16 cellular contexts compared by ENCODE assay signal in the genomic region with DNA sequence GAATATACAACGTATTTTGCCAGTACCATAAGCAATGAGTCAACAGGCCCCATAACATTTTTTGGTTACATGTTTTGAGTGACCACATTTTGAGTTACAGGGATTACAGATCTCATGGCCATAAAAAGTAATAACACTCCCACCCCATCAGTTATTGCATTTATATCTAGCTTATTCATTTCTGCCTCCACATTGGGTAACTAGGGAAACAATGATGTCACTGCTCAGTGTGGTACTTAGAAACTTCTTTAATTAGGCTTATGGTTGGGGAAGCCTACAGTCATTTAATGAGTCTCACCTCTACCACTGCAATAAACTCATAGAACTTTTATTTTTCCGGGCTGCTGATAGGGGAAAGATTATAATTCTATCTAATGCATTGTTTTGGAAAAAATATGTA. TPM values are rescaled to one million over a fixed set of nuclear protein-coding genes. Genes with fewer than 3 reads are reported as not detected.
DNase-seq lines count a peak whose midpoint lies in the region; ATAC-seq and TF ChIP-seq lines count a peak whose summit lies in the region.
"Had no signal": no experiment of that assay in that cellular context is flagged by ENCODE, and none has a peak within 500 bp of the region (broad histone marks: within the 10 kb centered on the region; RNA-seq: fewer than 3 reads in every experiment).

No MANE protein-coding gene starts in this region.

- POLR2A ChIA-PET in WTC11 (lab: Charles Lee) = no interaction called here

- no peaks in the 10 kb centered on the region for H3K27me3 Mint-ChIP-seq in WTC11 (ENCODE audit: low read depth)

- TF ChIP-seq CTCF in WTC11 (IDR thresholded peaks at IDR 0.05) = no peak

- H3K36me3 Mint-ChIP-seq in WTC11 = peaks cover 25% of the 10 kb centered on the region
- H3K36me3 Mint-ChIP-seq: CD4-positive, alpha-beta memory T cell had no signal

- no peaks in the 10 kb centered on the region for H3K36me3 ChIP-seq in HAP-1 (replicated peaks)
- H3K36me3 ChIP-seq: adrenal gland, left ventricle myocardium inferior, sigmoid colon, SJCRH30 had no signal

- no peaks in the 10 kb centered on the region for H3K4me1 Mint-ChIP-seq in WTC11
- H3K4me1 Mint-ChIP-seq: CD4-positive, alpha-beta memory T cell had no signal

- no peaks in the 10 kb centered on the region for H3K4me1 ChIP-seq in HAP-1
- H3K4me1 ChIP-seq: adrenal gland, left ventricle myocardium inferior, sigmoid colon had no signal

- DNase-seq in ELR (ENCODE audit: low read depth) (peak; percentile 5), myocyte (ENCODE audit: low read depth) (peak; percentile 11), DMS153 (lab: John Stamatoyannopoulos, UW) (no peak), HAP-1 (ENCODE audit: low spot score in 2 of 2) (no peak), WTC11 (ENCODE audit: low spot score) (no peak)
- DNase-seq: adrenal gland; CD4-positive, alpha-beta memory T cell; erythroblast; GF-D8; left ventricle myocardium inferior; MM.1S; sigmoid colon; SJCRH30 had no signal

- ATAC-seq in GM18870 (IDR thresholded peaks at IDR 0.05; ENCODE audit: unreplicated experiment) (peak; percentile 50), HG03521 (IDR thresholded peaks at IDR 0.05; ENCODE audit: unreplicated experiment) (peak; percentile 61), WTC11 (no peak)

- H3K4me3 ChIP-seq in HAP-1 = no peak overlapping the region
- H3K4me3 ChIP-seq: adrenal gland, coronary artery, left ventricle myocardium inferior, sigmoid colon, SJCRH30 had no signal

- H3K9me3 Mint-ChIP-seq in WTC11 = peaks cover 54% of the 10 kb centered on the region

- H3K4me3 Mint-ChIP-seq in WTC11 = no peak overlapping the region
- H3K4me3 Mint-ChIP-seq: CD4-positive, alpha-beta memory T cell had no signal

- no peak overlapping the region for H3K27ac Mint-ChIP-seq in WTC11
- H3K27ac Mint-ChIP-seq: CD4-positive, alpha-beta memory T cell had no signal

- CTCF ChIA-PET in WTC11 (lab: Charles Lee) = no interaction called here

- H3K27me3 ChIP-seq in HAP-1 (ENCODE audit: low read depth) = no peaks in the 10 kb centered on the region
- H3K27me3 ChIP-seq: adrenal gland, sigmoid colon, SJCRH30 had no signal

- H3K9me3 ChIP-seq in HAP-1 = no peaks in the 10 kb centered on the region
- H3K9me3 ChIP-seq: adrenal gland, SJCRH30 had no signal

- in situ Hi-C loops in HAP-1 (cut with MboI; ENCODE audit: low sequenced_read_pairs) = no loop called here

TF ChIP-seq in WTC11, 78 proteins besides CTCF, POLR2A, EP300 and RAD21:
- TF ChIP-seq ZBTB21 (CRISPR knock-in tag; IDR thresholded peaks at IDR 0.05; ENCODE audit: borderline replicate concordance) = no peak
- no peak for TF ChIP-seq CBFB (CRISPR knock-in tag; IDR thresholded peaks at IDR 0.05; ENCODE audit: low read depth)
- no peak for TF ChIP-seq ETV6 (CRISPR knock-in tag; IDR thresholded peaks at IDR 0.05)
- no peak for TF ChIP-seq HMGA2 (CRISPR knock-in tag; IDR thresholded peaks at IDR 0.05)
- TF ChIP-seq, protein P1, sequence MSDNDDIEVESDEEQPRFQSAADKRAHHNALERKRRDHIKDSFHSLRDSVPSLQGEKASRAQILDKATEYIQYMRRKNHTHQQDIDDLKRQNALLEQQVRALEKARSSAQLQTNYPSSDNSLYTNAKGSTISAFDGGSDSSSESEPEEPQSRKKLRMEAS (CRISPR knock-in tag; IDR thresholded peaks at IDR 0.05) = no peak
- no peak for TF ChIP-seq OVOL2 (CRISPR knock-in tag; IDR thresholded peaks at IDR 0.05; ENCODE audit: borderline replicate concordance)
- TF ChIP-seq FOXJ3 (CRISPR knock-in tag; IDR thresholded peaks at IDR 0.05; ENCODE audit: borderline replicate concordance) = no peak
- no peak for TF ChIP-seq PRRX2 (CRISPR knock-in tag; IDR thresholded peaks at IDR 0.05)
- no peak for TF ChIP-seq TCF7 (CRISPR knock-in tag; IDR thresholded peaks at IDR 0.05; ENCODE audit: low read depth)
- no peak for TF ChIP-seq E2F5 (CRISPR knock-in tag; IDR thresholded peaks at IDR 0.05)
- TF ChIP-seq NR1H2 (CRISPR knock-in tag; IDR thresholded peaks at IDR 0.05) = no peak
- TF ChIP-seq NR3C1 (CRISPR knock-in tag; conservative IDR thresholded peaks at IDR 0.05; ENCODE audit: low read depth) = no peak
- no peak for TF ChIP-seq ATF2 (CRISPR knock-in tag; IDR thresholded peaks at IDR 0.05; ENCODE audit: borderline replicate concordance, low read depth)
- no peak for TF ChIP-seq SOX15 (CRISPR knock-in tag; IDR thresholded peaks at IDR 0.05)

RNA-seq across cellular contexts. Expression of gene SMIM15, which starts 39.9 kb away (rescaled TPM):
- total RNA-seq in myocyte (25.4 and 26.6 TPM in 2 replicates), WTC11 (2021) (41.9 to 43.3 TPM (median 42.5 TPM) in 3 replicates)
- polyA plus RNA-seq in myocyte (2012) = 34.2 TPM

Comparison
In these comparisons a context has a peak if more than half of its experiments do, and no peak if none do; other contexts are left out.
1. DNase-seq: peak in ELR (single experiment) and myocyte (single experiment); none in DMS153 (single experiment), HAP-1 (0 of 2) and WTC11 (single experiment).